8 cellular contexts compared by ENCODE assay signal in the genomic region with DNA sequence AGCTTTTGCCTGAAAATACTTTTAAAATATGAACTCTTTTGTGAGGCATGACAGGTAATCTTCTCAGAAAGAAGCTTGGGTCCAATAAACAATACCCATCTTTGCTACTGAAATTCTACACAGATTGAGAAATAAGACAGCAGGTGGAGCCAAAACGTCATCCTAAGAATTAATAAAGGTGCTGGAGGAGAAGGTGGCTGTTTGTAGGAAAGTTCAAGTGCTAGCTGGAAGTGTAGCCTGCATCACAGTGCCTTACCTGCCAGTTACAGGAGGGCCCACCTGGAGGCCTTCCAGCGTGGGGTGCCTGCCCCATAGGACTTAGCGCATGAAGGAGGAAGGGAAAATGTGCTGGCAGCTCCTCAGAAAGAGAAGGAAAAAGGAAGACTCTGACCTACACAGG.
DNase-seq lines count a peak whose midpoint lies in the region; ATAC-seq and TF ChIP-seq lines count a peak whose summit lies in the region.

No MANE protein-coding gene starts in this region.

- no peaks in the 10 kb centered on the region for H3K9me2 ChIP-seq in OCI-LY1 (ENCODE audit: low read depth, low read length)

- TF ChIP-seq CTCF in 22Rv1 (IDR thresholded peaks at IDR 0.05): peak; percentile 47
- peak; percentile 25 for TF ChIP-seq CTCF in GM12864 (IDR thresholded peaks at IDR 0.05; ENCODE audit: low read depth, low read length, missing control alignments)
- TF ChIP-seq CTCF in OCI-LY1 (IDR thresholded peaks at IDR 0.05; ENCODE audit: low read length): peak; percentile 42
- peak; percentile 51 for TF ChIP-seq CTCF in epithelial cell of proximal tubule (conservative IDR thresholded peaks at IDR 0.05; ENCODE audit: low read depth, low read length)

- H3K4me2 ChIP-seq in OCI-LY1 (ENCODE audit: low read length): no peak overlapping the region

- H3K27ac ChIP-seq in 22Rv1 (no peak overlapping the region), OCI-LY1 (ENCODE audit: low read depth, low read length, poor library complexity, severe bottlenecking) (no peak overlapping the region)

- no peaks in the 10 kb centered on the region for H3K79me2 ChIP-seq in OCI-LY1 (ENCODE audit: insufficient read depth, low read length)

- no peak overlapping the region for H3K9ac ChIP-seq in OCI-LY1 (ENCODE audit: low read length)

- H3K9me3 ChIP-seq in OCI-LY1 (ENCODE audit: low read length): no peaks in the 10 kb centered on the region

- no peak overlapping the region for H2AFZ ChIP-seq in OCI-LY1 (ENCODE audit: low read length)

- TF ChIP-seq POLR2A in GM18505 (IDR thresholded peaks at IDR 0.05; ENCODE audit: borderline replicate concordance, extremely low read depth, insufficient read depth, insufficient read length): no peak

- 0 out of 2 replicates have a peak, but pooled peaks cover 2% of the 10 kb centered on the region for H3F3A ChIP-seq in OCI-LY1 (ENCODE audit: insufficient read depth, low read length)

- no peaks in the 10 kb centered on the region for H4K20me1 ChIP-seq in OCI-LY1 (ENCODE audit: insufficient read depth, low read length)

- no peak for ATAC-seq in GM18505 (IDR thresholded peaks at IDR 0.05; ENCODE audit: unreplicated experiment)
- no peak for ATAC-seq in GM21515 (IDR thresholded peaks at IDR 0.05; ENCODE audit: unreplicated experiment)
- ATAC-seq in GM18502 (IDR thresholded peaks at IDR 0.05; ENCODE audit: poor library complexity, unreplicated experiment): no peak
- ATAC-seq in GM18517 (IDR thresholded peaks at IDR 0.05; ENCODE audit: unreplicated experiment): no peak

- no peaks in the 10 kb centered on the region for H3K27me3 ChIP-seq in OCI-LY1 (ENCODE audit: insufficient read depth, low read length)

- H3K36me3 ChIP-seq in OCI-LY1 (ENCODE audit: insufficient read depth, low read length): peaks cover 78% of the 10 kb centered on the region

- H3K4me3 ChIP-seq in GM12864 (ENCODE audit: low read depth, low read length) (no peak overlapping the region), OCI-LY1 (ENCODE audit: low read depth, low read length, poor library complexity, severe bottlenecking) (no peak overlapping the region), epithelial cell of proximal tubule (ENCODE audit: low read depth, low read length) (no peak overlapping the region)

- DNase-seq in GM12864 (ENCODE audit: low read depth): no peak
- no peak for DNase-seq in epithelial cell of proximal tubule (ENCODE audit: low read depth)

- no peaks in the 10 kb centered on the region for H3K4me1 ChIP-seq in OCI-LY1 (ENCODE audit: insufficient read depth, low read length, severe bottlenecking)
